ENCODE assay signal across 15 cellular contexts in the genomic region with DNA sequence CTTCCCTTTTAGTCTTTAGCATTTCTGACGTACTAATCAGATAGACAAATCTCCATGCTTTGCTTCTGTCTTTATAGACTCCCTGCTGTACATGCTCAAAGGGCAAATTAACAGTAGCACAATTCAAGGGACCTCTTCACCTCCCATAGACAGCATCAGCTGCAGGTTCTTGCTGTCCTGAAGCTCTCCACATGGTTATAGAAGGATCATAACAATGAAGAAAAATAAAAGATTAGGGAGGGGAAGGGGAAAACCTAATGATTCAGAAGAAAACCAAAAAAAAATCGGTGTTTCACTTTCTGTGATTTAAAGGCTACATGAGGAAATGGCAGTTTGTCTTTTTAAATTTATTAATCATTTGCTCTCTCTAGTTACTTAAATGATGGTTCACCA.
DNase-seq lines count a peak whose midpoint lies in the region; ATAC-seq and TF ChIP-seq lines count a peak whose summit lies in the region.
"Had no signal": no experiment of that assay in that cellular context is flagged by ENCODE, and none has a peak within 500 bp of the region (broad histone marks: within the 10 kb centered on the region; RNA-seq: fewer than 3 reads in every experiment).

No MANE protein-coding gene starts in this region.

- peak overlapping the region; percentile 13 for H3K27ac Mint-ChIP-seq in activated CD8-positive, alpha-beta memory T cell treated with anti-CD3 and anti-CD28 coated beads, Interleukin-2, amount 10 ng/mL, durations not matched to agents 7 days and 5 days
- H3K27ac Mint-ChIP-seq: activated naive CD4-positive, alpha-beta T cell treated with anti-CD3 and anti-CD28 coated beads, Interleukin-2, amount 10 ng/mL, durations not matched to agents 7 days and 5 days; endodermal cell; stimulated activated naive CD8-positive, alpha-beta T cell treated with anti-CD3 and anti-CD28 coated beads, Interleukin-15, Interleukin-2, amounts not matched to agents 100 ng/mL and 50 ng/mL, for 24 hours had no signal

- DNase-seq in activated CD8-positive, alpha-beta memory T cell treated with anti-CD3 and anti-CD28 coated beads, Interleukin-2, amount 10 ng/mL, durations not matched to agents 7 days and 5 days, result no peak
- no peak for DNase-seq in activated CD8-positive, alpha-beta memory T cell treated with anti-CD3 and anti-CD28 coated beads, Interleukin-2, amount 50 U/mL, for 48 hours
- DNase-seq in NCI-H146 treated with DMSO at 0.1 percent for 48 hours (lab: John Stamatoyannopoulos, UW; ENCODE audit: unreplicated experiment), result peak; percentile 2
- DNase-seq in NCI-H2196 (lab: John Stamatoyannopoulos, UW; ENCODE audit: unreplicated experiment), result no peak
- no peak for DNase-seq in activated effector memory CD4-positive, alpha-beta T cell treated with anti-CD3 and anti-CD28 coated beads, Interleukin-2, amount 50 U/mL, for 16 hours
- no peak for DNase-seq in activated CD8-positive, alpha-beta memory T cell treated with anti-CD3 and anti-CD28 coated beads, Interleukin-2, amount 50 U/mL, for 4 hours
- DNase-seq in RWPE1 (ENCODE audit: low spot score), result no peak
- DNase-seq: activated naive CD4-positive, alpha-beta T cell treated with anti-CD3 and anti-CD28 coated beads, Interleukin-2, amount 10 ng/mL, durations not matched to agents 7 days and 5 days; endodermal cell; foreskin melanocyte; NCI-H2107 had no signal

- H3K27ac ChIP-seq in RWPE1, result no peak overlapping the region
- H3K27ac ChIP-seq: A549, breast epithelium had no signal

- TF ChIP-seq CTCF in RWPE1 (conservative IDR thresholded peaks at IDR 0.05; ENCODE audit: low read depth), result no peak

- no peak for ATAC-seq in activated CD8-positive, alpha-beta memory T cell treated with anti-CD3 and anti-CD28 coated beads, Interleukin-2, amount 10 ng/mL, durations not matched to agents 7 days and 5 days
- ATAC-seq in HG02840 (IDR thresholded peaks at IDR 0.05; ENCODE audit: low FRiP score, unreplicated experiment), result peak; percentile 41
- ATAC-seq: A549 had no signal

- peaks cover 2% of the 10 kb centered on the region for H3K27me3 Mint-ChIP-seq in activated CD8-positive, alpha-beta memory T cell treated with anti-CD3 and anti-CD28 coated beads, Interleukin-2, amount 10 ng/mL, durations not matched to agents 7 days and 5 days
- H3K27me3 Mint-ChIP-seq: activated naive CD4-positive, alpha-beta T cell treated with anti-CD3 and anti-CD28 coated beads, Interleukin-2, amount 10 ng/mL, durations not matched to agents 7 days and 5 days; stimulated activated naive CD8-positive, alpha-beta T cell treated with anti-CD3 and anti-CD28 coated beads, Interleukin-15, Interleukin-2, amounts not matched to agents 100 ng/mL and 50 ng/mL, for 24 hours had no signal

- peaks cover 2% of the 10 kb centered on the region for H3K36me3 Mint-ChIP-seq in activated CD8-positive, alpha-beta memory T cell treated with anti-CD3 and anti-CD28 coated beads, Interleukin-2, amount 10 ng/mL, durations not matched to agents 7 days and 5 days
- H3K36me3 Mint-ChIP-seq: activated naive CD4-positive, alpha-beta T cell treated with anti-CD3 and anti-CD28 coated beads, Interleukin-2, amount 10 ng/mL, durations not matched to agents 7 days and 5 days had no signal

- peaks cover 23% of the 10 kb centered on the region for H3K4me1 Mint-ChIP-seq in activated CD8-positive, alpha-beta memory T cell treated with anti-CD3 and anti-CD28 coated beads, Interleukin-2, amount 10 ng/mL, durations not matched to agents 7 days and 5 days

- POLR2A ChIA-PET in RWPE1 (lab: Yijun Ruan, JAX; ENCODE audit: low non-redundant PET), result no interaction called here

- CTCF ChIA-PET in activated CD8-positive, alpha-beta memory T cell treated with anti-CD3 and anti-CD28 coated beads, Interleukin-2, amount 10 ng/mL, durations not matched to agents 7 days and 5 days (lab: Charles Lee), result interaction anchor here (1.5 kb wide), 1 partner anchor 48 kb away, joined by 4 read pairs; no protein-coding TSS in a partner anchor
- CTCF ChIA-PET in RWPE1 (lab: Yijun Ruan, JAX), result no interaction called here

- H3K4me3 Mint-ChIP-seq in activated CD8-positive, alpha-beta memory T cell treated with anti-CD3 and anti-CD28 coated beads, Interleukin-2, amount 10 ng/mL, durations not matched to agents 7 days and 5 days, result no peak overlapping the region
- H3K4me3 Mint-ChIP-seq: activated naive CD4-positive, alpha-beta T cell treated with anti-CD3 and anti-CD28 coated beads, Interleukin-2, amount 10 ng/mL, durations not matched to agents 7 days and 5 days; endodermal cell; stimulated activated naive CD8-positive, alpha-beta T cell treated with anti-CD3 and anti-CD28 coated beads, Interleukin-15, Interleukin-2, amounts not matched to agents 100 ng/mL and 50 ng/mL, for 24 hours had no signal

- H3K9me3 Mint-ChIP-seq in activated CD8-positive, alpha-beta memory T cell treated with anti-CD3 and anti-CD28 coated beads, Interleukin-2, amount 10 ng/mL, durations not matched to agents 7 days and 5 days (ENCODE audit: low read depth), result no peaks in the 10 kb centered on the region
- H3K9me3 Mint-ChIP-seq: activated naive CD4-positive, alpha-beta T cell treated with anti-CD3 and anti-CD28 coated beads, Interleukin-2, amount 10 ng/mL, durations not matched to agents 7 days and 5 days; endodermal cell; stimulated activated naive CD8-positive, alpha-beta T cell treated with anti-CD3 and anti-CD28 coated beads, Interleukin-15, Interleukin-2, amounts not matched to agents 100 ng/mL and 50 ng/mL, for 24 hours had no signal
